Comparison of ENCODE assay signal across 10 cellular contexts in genomic region chr6:27891300-27891913, GRCh38. TPM values are rescaled to one million over a fixed set of nuclear protein-coding genes. Genes with fewer than 3 reads are reported as not detected.
A peak's percentile ranks its signal among the peaks of the same experiment; 100 is the strongest.
DNase-seq lines count a peak whose midpoint lies in the region; ATAC-seq, FAIRE-seq and TF ChIP-seq lines count a peak whose summit lies in the region.
"Had no signal": no experiment of that assay in that cellular context is flagged by ENCODE, and none has a peak within 500 bp of the region (broad histone marks: within the 10 kb centered on the region; RNA-seq: fewer than 3 reads in every experiment).

No MANE protein-coding gene starts in this region.

- peak; percentile 33 for FAIRE-seq in endothelial cell of umbilical vein (lab: Jason Lieb, UNC)

- DNase-seq in NT2/D1 (ENCODE audit: low read depth, low spot score): no peak
- no peak for DNase-seq in endothelial cell of umbilical vein (ENCODE audit: low read depth, low spot score)
- no peak for DNase-seq in trophoblast cell
- no peak for DNase-seq in NCI-H526 (lab: John Stamatoyannopoulos, UW)
- no peak for DNase-seq in caudate nucleus (lab: John Stamatoyannopoulos, UW)
- DNase-seq: NCI-H1092 treated with DMSO at 0.1 percent for 48 hours had no signal

- no peak overlapping the region for H3K23ac ChIP-seq in trophoblast cell (ENCODE audit: low read length)

- peak overlapping the region; percentile 94 for H3K9ac ChIP-seq in NT2/D1 (ENCODE audit: insufficient read length, low read depth)
- H3K9ac ChIP-seq in endothelial cell of umbilical vein (replicated peaks; ENCODE audit: extremely low read depth, insufficient read depth, low read length): peak overlapping the region; percentile 8
- no peak overlapping the region for H3K9ac ChIP-seq in trophoblast cell (ENCODE audit: low read length)

- H3K14ac ChIP-seq in trophoblast cell (ENCODE audit: low read length): no peak overlapping the region

- H3K79me1 ChIP-seq in trophoblast cell (ENCODE audit: low read length): peaks cover 28% of the 10 kb centered on the region

- no peak overlapping the region for H2BK120ac ChIP-seq in trophoblast cell (ENCODE audit: insufficient read depth, low read length, poor library complexity)

- peak overlapping the region; percentile 16 for H2BK5ac ChIP-seq in trophoblast cell (ENCODE audit: low read depth, low read length, poor library complexity)

- H3K79me2 ChIP-seq in endothelial cell of umbilical vein (ENCODE audit: control insufficient read depth, insufficient read depth, low read length): no peaks in the 10 kb centered on the region
- peaks cover 13% of the 10 kb centered on the region for H3K79me2 ChIP-seq in trophoblast cell (ENCODE audit: control insufficient read depth, insufficient read depth, low read length, poor library complexity)

- H3K18ac ChIP-seq in trophoblast cell (ENCODE audit: low read length): no peak overlapping the region

- H3K4me2 ChIP-seq in endothelial cell of umbilical vein (ENCODE audit: insufficient read depth, low read length) (peak overlapping the region; percentile 79), trophoblast cell (ENCODE audit: low read length) (peak overlapping the region; percentile 79)

- no peak overlapping the region for H4K12ac ChIP-seq in trophoblast cell (ENCODE audit: low read depth, low read length)

- no CpG with 5 or more reads among the region's 7 CpGs for WGBS in trophoblast cell (ENCODE audit: extremely low coverage, insufficient coverage, insufficient read length)

- no peak for TF ChIP-seq CTCF in endothelial cell of umbilical vein (IDR thresholded peaks at IDR 0.05; ENCODE audit: extremely low read depth in 1 of 2, insufficient read depth in 1 of 2, low read depth in 1 of 2, low read length in 2 of 2)

- no peaks in the 10 kb centered on the region for H3K27me3 ChIP-seq in NT2/D1 (ENCODE audit: insufficient read depth, insufficient read length)
- no peaks in the 10 kb centered on the region for H3K27me3 ChIP-seq in endothelial cell of umbilical vein (ENCODE audit: control insufficient read depth in 2 of 2, insufficient read depth in 2 of 2, low read length in 2 of 2)
- H3K27me3 ChIP-seq in trophoblast cell (ENCODE audit: insufficient read depth, low read length): no peaks in the 10 kb centered on the region

- POLR2A ChIA-PET in endothelial cell of umbilical vein (lab: Charles Lee): interaction anchor here (1.0 to 3.5 kb wide), 7 partner anchors 18 to 759 kb away, joined by 3 to 77 read pairs (median 13); a partner anchor contains a TSS

- no peaks in the 10 kb centered on the region for H4K20me1 ChIP-seq in endothelial cell of umbilical vein (replicated peaks; ENCODE audit: control insufficient read depth, extremely low read depth, insufficient read depth, low read length)

- no peak overlapping the region for H4K91ac ChIP-seq in trophoblast cell (ENCODE audit: low read depth, low read length)

- H2BK12ac ChIP-seq in trophoblast cell (ENCODE audit: low read length): no peak overlapping the region

- no peak for ATAC-seq in GM21529 (IDR thresholded peaks at IDR 0.05; ENCODE audit: unreplicated experiment)
- no peak for ATAC-seq in HG02623 (IDR thresholded peaks at IDR 0.05; ENCODE audit: unreplicated experiment)

- no peaks in the 10 kb centered on the region for H3K4me1 ChIP-seq in NT2/D1 (ENCODE audit: insufficient read depth, insufficient read length)
- H3K4me1 ChIP-seq in endothelial cell of umbilical vein (ENCODE audit: control insufficient read depth, extremely low read depth, insufficient read depth, low read length): peaks cover 22% of the 10 kb centered on the region
- peaks cover 5 to 9% of the 10 kb centered on the region in 2 experiments for H3K4me1 ChIP-seq in trophoblast cell (ENCODE audit: control insufficient read depth in 1 of 2, insufficient read depth in 2 of 2, low read length in 2 of 2)

- peak; percentile 23 for TF ChIP-seq POLR2A in GM19099 (IDR thresholded peaks at IDR 0.05; ENCODE audit: extremely low read depth, insufficient read length, low read depth)
- no peak for TF ChIP-seq POLR2A in endothelial cell of umbilical vein (IDR thresholded peaks at IDR 0.05; ENCODE audit: low read depth, low read length)

- no TSS peak for BruUV-seq in endothelial cell of umbilical vein (replicated peaks; lab: Mats Ljungman, UMichigan)

- H3K9me3 ChIP-seq in NT2/D1 (ENCODE audit: insufficient read depth, low read length) (no peaks in the 10 kb centered on the region), endothelial cell of umbilical vein (replicated peaks; ENCODE audit: control insufficient read depth, insufficient read depth, low read length) (no peaks in the 10 kb centered on the region), trophoblast cell (ENCODE audit: insufficient read depth, low read depth, low read length) (no peaks in the 10 kb centered on the region)

- H2AK5ac ChIP-seq in trophoblast cell (ENCODE audit: low read length): no peak overlapping the region

- CTCF ChIA-PET in endothelial cell of umbilical vein (lab: Charles Lee): interaction anchor here (0.7 to 2.1 kb wide), 3 partner anchors 9 to 96 kb away, joined by 4 to 14 read pairs (median 5); a partner anchor contains a TSS

- H3K9me1 ChIP-seq in endothelial cell of umbilical vein (replicated peaks; ENCODE audit: control insufficient read depth, extremely low read depth, insufficient read depth, low read length): no peaks in the 10 kb centered on the region

- H3K27ac ChIP-seq in endothelial cell of umbilical vein (ENCODE audit: insufficient read depth, low read depth, low read length) (peak overlapping the region; percentile 30), trophoblast cell (ENCODE audit: low read depth, low read length) (peak overlapping the region; percentile 83), caudate nucleus (ENCODE audit: low read depth, low read length) (no peak overlapping the region)

- H3K36me3 ChIP-seq in NT2/D1 (ENCODE audit: insufficient read depth, insufficient read length, low read length) (no peaks in the 10 kb centered on the region), endothelial cell of umbilical vein (ENCODE audit: control insufficient read depth in 2 of 2, extremely low read depth in 1 of 2, insufficient read depth in 2 of 2, low read length in 2 of 2) (no peaks in the 10 kb centered on the region), trophoblast cell (ENCODE audit: control insufficient read depth in 1 of 2, insufficient read depth in 2 of 2, low read length in 2 of 2) (no peaks in the 10 kb centered on the region)

- H3K4me3 ChIP-seq in NT2/D1 (ENCODE audit: insufficient read length, low read depth) (peak overlapping the region; percentile 86), endothelial cell of umbilical vein (replicated peaks in 1 of 3; ENCODE audit: insufficient read depth in 1 of 3, low read depth in 1 of 3, low read length in 3 of 3) (peak overlapping the region in 1 of 3 experiments; percentile 48), trophoblast cell (ENCODE audit: low read depth, low read length) (no peak overlapping the region)

- H2AFZ ChIP-seq in endothelial cell of umbilical vein (ENCODE audit: low read depth, low read length) (peak overlapping the region; percentile 39), trophoblast cell (ENCODE audit: insufficient read depth, low read length, poor library complexity) (no peak overlapping the region)

- dilution Hi-C loops in endothelial cell of umbilical vein (cut with MboI; ENCODE audit: extremely low pct_ligation_motif_present, low sequenced_read_pairs): loop anchor here (5.0 kb wide), 1 partner anchor 69 kb away; a partner anchor contains a TSS

- intact Hi-C loops in endothelial cell of umbilical vein (cut with micrococcal nuclease): loop anchor here (5.0 to 10.0 kb wide), 3 partner anchors 277 to 1859 kb away; partner anchors contain the start of gene ABT1

- no peak overlapping the region for H4K8ac ChIP-seq in trophoblast cell (ENCODE audit: low read depth, low read length)

- H3K4ac ChIP-seq in trophoblast cell (ENCODE audit: low read depth, low read length): no peak overlapping the region

TF ChIP-seq in endothelial cell of umbilical vein, 7 proteins besides CTCF, POLR2A, EP300 and RAD21:
- no peak for TF ChIP-seq GATA2 (IDR thresholded peaks at IDR 0.05; ENCODE audit: insufficient read depth, insufficient read length, low read depth, low read length)
- no peak for TF ChIP-seq EZH2 (IDR thresholded peaks at IDR 0.05; ENCODE audit: borderline replicate concordance, low read depth, low read length, severe bottlenecking)
- no peak for TF ChIP-seq FOS (IDR thresholded peaks at IDR 0.05; ENCODE audit: borderline replicate concordance, insufficient read depth, low read length)

RNA-seq across cellular contexts. Expression of gene OR2B2, which starts 20.8 kb away (rescaled TPM):
- total RNA-seq in endothelial cell of umbilical vein: not detected in 2 replicates
- polyA plus RNA-seq in endothelial cell of umbilical vein: not detected in 2 replicates
- not detected in 2 replicates for polyA plus RNA-seq in endothelial cell of umbilical vein (2011; cell fraction: cytosol; rRNA removed)
- polyA plus RNA-seq in endothelial cell of umbilical vein (2011; cell fraction: nucleus; rRNA removed): not detected in 2 replicates
- not detected in 2 replicates for polyA plus RNA-seq in endothelial cell of umbilical vein (2012)
- polyA minus RNA-seq in endothelial cell of umbilical vein: not detected in 2 replicates
- polyA minus RNA-seq in endothelial cell of umbilical vein (2011; cell fraction: cytosol; rRNA and poly(A)+ RNA removed): not detected
- polyA minus RNA-seq in endothelial cell of umbilical vein (2011; cell fraction: nucleus; rRNA and poly(A)+ RNA removed): not detected in 2 replicates
- polyA plus RNA-seq in trophoblast cell (2013): not detected in 2 replicates
- total RNA-seq: cerebellum had no signal
